ENCODE assay signal across 1 cellular context in genomic region chr9:115630126-115630840, GRCh38.
TF ChIP-seq lines count a peak whose summit lies in the region.

No MANE protein-coding gene starts in this region.

TF ChIP-seq in GM23338, 12 proteins besides CTCF, POLR2A, EP300 and RAD21 (continued from another document):
- TF ChIP-seq, protein P1, sequence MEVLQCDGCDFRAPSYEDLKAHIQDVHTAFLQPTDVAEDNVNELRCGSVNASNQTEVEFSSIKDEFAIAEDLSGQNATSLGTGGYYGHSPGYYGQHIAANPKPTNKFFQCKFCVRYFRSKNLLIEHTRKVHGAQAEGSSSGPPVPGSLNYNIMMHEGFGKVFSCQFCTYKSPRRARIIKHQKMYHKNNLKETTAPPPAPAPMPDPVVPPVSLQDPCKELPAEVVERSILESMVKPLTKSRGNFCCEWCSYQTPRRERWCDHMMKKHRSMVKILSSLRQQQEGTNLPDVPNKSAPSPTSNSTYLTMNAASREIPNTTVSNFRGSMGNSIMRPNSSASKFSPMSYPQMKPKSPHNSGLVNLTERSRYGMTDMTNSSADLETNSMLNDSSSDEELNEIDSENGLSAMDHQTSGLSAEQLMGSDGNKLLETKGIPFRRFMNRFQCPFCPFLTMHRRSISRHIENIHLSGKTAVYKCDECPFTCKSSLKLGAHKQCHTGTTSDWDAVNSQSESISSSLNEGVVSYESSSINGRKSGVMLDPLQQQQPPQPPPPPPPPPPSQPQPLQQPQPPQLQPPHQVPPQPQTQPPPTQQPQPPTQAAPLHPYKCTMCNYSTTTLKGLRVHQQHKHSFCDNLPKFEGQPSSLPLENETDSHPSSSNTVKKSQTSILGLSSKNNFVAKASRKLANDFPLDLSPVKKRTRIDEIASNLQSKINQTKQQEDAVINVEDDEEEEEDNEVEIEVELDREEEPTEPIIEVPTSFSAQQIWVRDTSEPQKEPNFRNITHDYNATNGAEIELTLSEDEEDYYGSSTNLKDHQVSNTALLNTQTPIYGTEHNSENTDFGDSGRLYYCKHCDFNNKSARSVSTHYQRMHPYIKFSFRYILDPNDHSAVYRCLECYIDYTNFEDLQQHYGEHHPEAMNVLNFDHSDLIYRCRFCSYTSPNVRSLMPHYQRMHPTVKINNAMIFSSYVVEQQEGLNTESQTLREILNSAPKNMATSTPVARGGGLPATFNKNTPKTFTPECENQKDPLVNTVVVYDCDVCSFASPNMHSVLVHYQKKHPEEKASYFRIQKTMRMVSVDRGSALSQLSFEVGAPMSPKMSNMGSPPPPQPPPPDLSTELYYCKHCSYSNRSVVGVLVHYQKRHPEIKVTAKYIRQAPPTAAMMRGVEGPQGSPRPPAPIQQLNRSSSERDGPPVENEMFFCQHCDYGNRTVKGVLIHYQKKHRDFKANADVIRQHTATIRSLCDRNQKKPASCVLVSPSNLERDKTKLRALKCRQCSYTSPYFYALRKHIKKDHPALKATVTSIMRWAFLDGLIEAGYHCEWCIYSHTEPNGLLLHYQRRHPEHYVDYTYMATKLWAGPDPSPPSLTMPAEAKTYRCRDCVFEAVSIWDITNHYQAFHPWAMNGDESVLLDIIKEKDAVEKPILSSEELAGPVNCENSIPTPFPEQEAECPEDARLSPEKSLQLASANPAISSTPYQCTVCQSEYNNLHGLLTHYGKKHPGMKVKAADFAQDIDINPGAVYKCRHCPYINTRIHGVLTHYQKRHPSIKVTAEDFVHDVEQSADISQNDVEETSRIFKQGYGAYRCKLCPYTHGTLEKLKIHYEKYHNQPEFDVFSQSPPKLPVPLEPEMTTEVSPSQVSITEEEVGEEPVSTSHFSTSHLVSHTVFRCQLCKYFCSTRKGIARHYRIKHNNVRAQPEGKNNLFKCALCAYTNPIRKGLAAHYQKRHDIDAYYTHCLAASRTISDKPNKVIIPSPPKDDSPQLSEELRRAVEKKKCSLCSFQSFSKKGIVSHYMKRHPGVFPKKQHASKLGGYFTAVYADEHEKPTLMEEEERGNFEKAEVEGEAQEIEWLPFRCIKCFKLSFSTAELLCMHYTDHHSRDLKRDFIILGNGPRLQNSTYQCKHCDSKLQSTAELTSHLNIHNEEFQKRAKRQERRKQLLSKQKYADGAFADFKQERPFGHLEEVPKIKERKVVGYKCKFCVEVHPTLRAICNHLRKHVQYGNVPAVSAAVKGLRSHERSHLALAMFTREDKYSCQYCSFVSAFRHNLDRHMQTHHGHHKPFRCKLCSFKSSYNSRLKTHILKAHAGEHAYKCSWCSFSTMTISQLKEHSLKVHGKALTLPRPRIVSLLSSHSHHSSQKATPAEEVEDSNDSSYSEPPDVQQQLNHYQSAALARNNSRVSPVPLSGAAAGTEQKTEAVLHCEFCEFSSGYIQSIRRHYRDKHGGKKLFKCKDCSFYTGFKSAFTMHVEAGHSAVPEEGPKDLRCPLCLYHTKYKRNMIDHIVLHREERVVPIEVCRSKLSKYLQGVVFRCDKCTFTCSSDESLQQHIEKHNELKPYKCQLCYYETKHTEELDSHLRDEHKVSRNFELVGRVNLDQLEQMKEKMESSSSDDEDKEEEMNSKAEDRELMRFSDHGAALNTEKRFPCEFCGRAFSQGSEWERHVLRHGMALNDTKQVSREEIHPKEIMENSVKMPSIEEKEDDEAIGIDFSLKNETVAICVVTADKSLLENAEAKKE (CRISPR knock-in tag; IDR thresholded peaks at IDR 0.05), result no peak
- no peak for TF ChIP-seq CREB1 (CRISPR knock-in tag; IDR thresholded peaks at IDR 0.05; ENCODE audit: low read depth)
- TF ChIP-seq ZNF331 (CRISPR knock-in tag; IDR thresholded peaks at IDR 0.05; ENCODE audit: low read depth), result no peak
- TF ChIP-seq EZH2phosphoT487 (IDR thresholded peaks at IDR 0.05; ENCODE audit: unreplicated experiment), result no peak
- TF ChIP-seq POLR2AphosphoS5 (IDR thresholded peaks at IDR 0.05; ENCODE audit: low read depth), result no peak
- no peak for TF ChIP-seq ZNF114 (CRISPR knock-in tag; IDR thresholded peaks at IDR 0.05)
